ENCODE assay signal across 10 cellular contexts in genomic region chr6:27829453-27830211, GRCh38.
DNase-seq lines count a peak whose midpoint lies in the region; ATAC-seq and TF ChIP-seq lines count a peak whose summit lies in the region.
"Had no signal": no experiment of that assay in that cellular context is flagged by ENCODE, and none has a peak within 500 bp of the region (broad histone marks: within the 10 kb centered on the region; RNA-seq: fewer than 3 reads in every experiment).

No MANE protein-coding gene starts in this region.

- H3K4me1 ChIP-seq in cardiac muscle cell (ENCODE audit: low read depth) (peaks cover 5% of the 10 kb centered on the region), heart right ventricle (peaks cover 0 to 36% (median 0%) of the 10 kb centered on the region in 9 donors), iPS-20b (ENCODE audit: insufficient read depth, low read length) (no peaks in the 10 kb centered on the region; the same call in 1 of the 2 replicates), upper lobe of right lung (no peaks in the 10 kb centered on the region), vagina (no peaks in the 10 kb centered on the region)

- TF ChIP-seq CTCF in cardiac muscle cell (IDR thresholded peaks at IDR 0.05; ENCODE audit: low read depth, low read length), result no peak
- no peak for TF ChIP-seq CTCF in heart right ventricle (IDR thresholded peaks at IDR 0.05)
- no peak for TF ChIP-seq CTCF in upper lobe of right lung (IDR thresholded peaks at IDR 0.05)
- no peak for TF ChIP-seq CTCF in vagina (IDR thresholded peaks at IDR 0.05)

- H3K9ac ChIP-seq in iPS-20b (ENCODE audit: low read depth, low read length), result peak overlapping the region; percentile 93

- peak overlapping the region; percentile 99 for H3K27ac Mint-ChIP-seq in activated T-helper 1 cell treated with anti-CD3 and anti-CD28 coated beads, Interleukin-12 subunit alpha, Interleukin-12 subunit beta, Interleukin-2, Interleukin-4 antibody, amounts not matched to agents 30 ng/mL and 10 ng/mL and 1 ng/mL, durations not matched to agents 14 hours and 24 hours and 36 hours

- H3K4me1 Mint-ChIP-seq in activated T-helper 1 cell treated with anti-CD3 and anti-CD28 coated beads, Interleukin-12 subunit alpha, Interleukin-12 subunit beta, Interleukin-2, Interleukin-4 antibody, amounts not matched to agents 30 ng/mL and 10 ng/mL and 1 ng/mL, durations not matched to agents 14 hours and 24 hours and 36 hours (ENCODE audit: low read depth), result peaks cover 46% of the 10 kb centered on the region

- H3K27ac ChIP-seq in cardiac muscle cell, result peak overlapping the region; percentile 49
- H3K27ac ChIP-seq in heart right ventricle, result peak overlapping the region in 1 of 10 donors; percentile 89
- H3K27ac ChIP-seq in iPS-20b (ENCODE audit: low read length), result peak overlapping the region; percentile 41
- peak overlapping the region; percentile 81 for H3K27ac ChIP-seq in upper lobe of right lung
- H3K27ac ChIP-seq in vagina, result no peak overlapping the region

- H3K27me3 ChIP-seq in cardiac muscle cell, result no peaks in the 10 kb centered on the region
- H3K27me3 ChIP-seq in heart right ventricle, result peaks cover 0 to 9% (median 2%) of the 10 kb centered on the region in 7 donors
- no peaks in the 10 kb centered on the region for H3K27me3 ChIP-seq in iPS-20b (ENCODE audit: insufficient read depth, low read length)
- no peaks in the 10 kb centered on the region for H3K27me3 ChIP-seq in upper lobe of right lung
- H3K27me3 ChIP-seq in vagina, result peaks cover 3% of the 10 kb centered on the region

- WGBS in heart right ventricle, 2 donors, result 91 to 92% methylated on average over 9 of the region's 9 CpGs

- ATAC-seq in heart right ventricle (no peak), upper lobe of right lung (peak; percentile 10)

- H3K36me3 ChIP-seq in cardiac muscle cell, result no peaks in the 10 kb centered on the region
- peaks cover 0 to 12% (median 0%) of the 10 kb centered on the region in 9 donors for H3K36me3 ChIP-seq in heart right ventricle
- H3K36me3 ChIP-seq in iPS-20b (ENCODE audit: insufficient read depth, low read depth, low read length), result peaks cover 4% of the 10 kb centered on the region; the same call in 1 of the 2 replicates
- peaks cover 4% of the 10 kb centered on the region for H3K36me3 ChIP-seq in upper lobe of right lung
- H3K36me3 ChIP-seq in vagina, result no peaks in the 10 kb centered on the region

- DNase-seq in cardiac muscle cell (ENCODE audit: low read depth in 1 of 2, low spot score in 1 of 2), result no peak
- no peak for DNase-seq in heart right ventricle
- DNase-seq in activated T-helper 1 cell treated with anti-CD3 and anti-CD28 coated beads, Interleukin-12 subunit alpha, Interleukin-12 subunit beta, Interleukin-2, Interleukin-4 antibody, amounts not matched to agents 30 ng/mL and 10 ng/mL and 1 ng/mL, durations not matched to agents 14 hours and 24 hours and 36 hours (ENCODE audit: low spot score), result no peak
- no peak for DNase-seq in upper lobe of right lung
- DNase-seq in vagina (ENCODE audit: extremely low spot score in 2 of 2), result no peak
- no peak for DNase-seq in GM19238 (ENCODE audit: insufficient read length, low spot score)
- no peak for DNase-seq in GM19240 (ENCODE audit: insufficient read length, low spot score)
- DNase-seq: SHP77 treated with DMSO at 0.1 percent for 48 hours had no signal

- H3K4me3 Mint-ChIP-seq in activated T-helper 1 cell treated with anti-CD3 and anti-CD28 coated beads, Interleukin-12 subunit alpha, Interleukin-12 subunit beta, Interleukin-2, Interleukin-4 antibody, amounts not matched to agents 30 ng/mL and 10 ng/mL and 1 ng/mL, durations not matched to agents 14 hours and 24 hours and 36 hours, result peak overlapping the region; percentile 93

- H3K4me3 ChIP-seq in cardiac muscle cell, result peak overlapping the region; percentile 70
- H3K4me3 ChIP-seq in heart right ventricle, result peak overlapping the region in 1 of 10 donors; percentile 60
- H3K4me3 ChIP-seq in iPS-20b (ENCODE audit: low read length), result peak overlapping the region; percentile 79
- H3K4me3 ChIP-seq in upper lobe of right lung, result no peak overlapping the region
- H3K4me3 ChIP-seq in vagina, result no peak overlapping the region

- no peaks in the 10 kb centered on the region for H3K9me3 ChIP-seq in cardiac muscle cell (ENCODE audit: low read depth)
- no peaks in the 10 kb centered on the region for H3K9me3 ChIP-seq in heart right ventricle
- H3K9me3 ChIP-seq in iPS-20b (ENCODE audit: insufficient read depth, low read depth, low read length), result 0 out of 2 replicates have a peak, but pooled peaks cover 5% of the 10 kb centered on the region
- H3K9me3 ChIP-seq in upper lobe of right lung, result no peaks in the 10 kb centered on the region
- H3K9me3 ChIP-seq in vagina, result no peaks in the 10 kb centered on the region
- H3K9me3 ChIP-seq: esophagus muscularis mucosa had no signal

- peaks cover 3% of the 10 kb centered on the region for H3K27me3 Mint-ChIP-seq in activated T-helper 1 cell treated with anti-CD3 and anti-CD28 coated beads, Interleukin-12 subunit alpha, Interleukin-12 subunit beta, Interleukin-2, Interleukin-4 antibody, amounts not matched to agents 30 ng/mL and 10 ng/mL and 1 ng/mL, durations not matched to agents 14 hours and 24 hours and 36 hours (ENCODE audit: insufficient read depth)

- peaks cover 4% of the 10 kb centered on the region for H3K36me3 Mint-ChIP-seq in activated T-helper 1 cell treated with anti-CD3 and anti-CD28 coated beads, Interleukin-12 subunit alpha, Interleukin-12 subunit beta, Interleukin-2, Interleukin-4 antibody, amounts not matched to agents 30 ng/mL and 10 ng/mL and 1 ng/mL, durations not matched to agents 14 hours and 24 hours and 36 hours (ENCODE audit: low read depth)

- no peaks in the 10 kb centered on the region for H3K9me3 Mint-ChIP-seq in activated T-helper 1 cell treated with anti-CD3 and anti-CD28 coated beads, Interleukin-12 subunit alpha, Interleukin-12 subunit beta, Interleukin-2, Interleukin-4 antibody, amounts not matched to agents 30 ng/mL and 10 ng/mL and 1 ng/mL, durations not matched to agents 14 hours and 24 hours and 36 hours

- intact Hi-C loops in heart right ventricle (cut with DNase I), result loop anchor here in 1 of 10 donors (10.0 kb wide), 1 partner anchor 1805 kb away; a partner anchor contains a TSS
- intact Hi-C loops in activated T-helper 1 cell treated with anti-CD3 and anti-CD28 coated beads, Interleukin-12 subunit alpha, Interleukin-12 subunit beta, Interleukin-2, Interleukin-4 antibody, amounts not matched to agents 30 ng/mL and 10 ng/mL and 1 ng/mL, durations not matched to agents 14 hours and 24 hours and 36 hours (cut with micrococcal nuclease), result loop anchor here (5.0 kb wide), 1 partner anchor 1632 kb away; a partner anchor contains a TSS
- intact Hi-C loops in upper lobe of right lung (cut with DNase I), result no loop called here
- intact Hi-C loops in vagina (cut with DNase I), result loop anchor here (10.0 kb wide), 1 partner anchor 1275 kb away; no protein-coding TSS in a partner anchor

- no peak for TF ChIP-seq POLR2A in vagina (IDR thresholded peaks at IDR 0.05)

Comparison
In these comparisons a context has a peak if more than half of its experiments do, and no peak if none do; other contexts are left out.
1. H3K4me3 ChIP-seq: peak in cardiac muscle cell (single experiment) and iPS-20b (single experiment); none in upper lobe of right lung (single experiment) and vagina (0 of 2).